Comparison of ENCODE assay signal across 17 cellular contexts in genomic region chr6:36519352-36519751, GRCh38. TPM values are rescaled to one million over a fixed set of nuclear protein-coding genes. Genes with fewer than 3 reads are reported as not detected.
DNase-seq lines count a peak whose midpoint lies in the region; ATAC-seq lines count a peak whose summit lies in the region.
"Had no signal": no experiment of that assay in that cellular context is flagged by ENCODE, and none has a peak within 500 bp of the region (broad histone marks: within the 10 kb centered on the region; RNA-seq: fewer than 3 reads in every experiment).

No MANE protein-coding gene starts in this region.

- H3K27ac Mint-ChIP-seq in activated naive CD4-positive, alpha-beta T cell treated with anti-CD3 and anti-CD28 coated beads, Interleukin-2, amount 50 U/mL, for 24 hours: peak overlapping the region; percentile 91
- H3K27ac Mint-ChIP-seq in activated naive CD8-positive, alpha-beta T cell treated with anti-CD3 and anti-CD28 coated beads for 36 hours: peak overlapping the region; percentile 20
- peak overlapping the region; percentile 7 for H3K27ac Mint-ChIP-seq in stimulated activated effector memory CD8-positive, alpha-beta T cell treated with anti-CD3 and anti-CD28 coated beads, Interleukin-12 subunit alpha, Interleukin-12 subunit beta, amount 100 ng/mL, for 72 hours
- H3K27ac Mint-ChIP-seq: memory B cell had no signal

- peaks cover 57% of the 10 kb centered on the region for H3K4me1 Mint-ChIP-seq in activated naive CD4-positive, alpha-beta T cell treated with anti-CD3 and anti-CD28 coated beads, Interleukin-2, amount 50 U/mL, for 24 hours
- H3K4me1 Mint-ChIP-seq in activated naive CD8-positive, alpha-beta T cell treated with anti-CD3 and anti-CD28 coated beads for 36 hours: peaks cover 56% of the 10 kb centered on the region
- H3K4me1 Mint-ChIP-seq in stimulated activated effector memory CD8-positive, alpha-beta T cell treated with anti-CD3 and anti-CD28 coated beads, Interleukin-12 subunit alpha, Interleukin-12 subunit beta, amount 100 ng/mL, for 72 hours: peaks cover 16% of the 10 kb centered on the region
- H3K4me1 Mint-ChIP-seq: nephron had no signal

- no peak for ATAC-seq in stimulated activated effector memory CD8-positive, alpha-beta T cell treated with anti-CD3 and anti-CD28 coated beads, Interleukin-12 subunit alpha, Interleukin-12 subunit beta, amount 100 ng/mL, for 72 hours
- ATAC-seq in GM19455 (IDR thresholded peaks at IDR 0.05; ENCODE audit: unreplicated experiment): no peak

- no peaks in the 10 kb centered on the region for H3K27me3 Mint-ChIP-seq in activated naive CD4-positive, alpha-beta T cell treated with anti-CD3 and anti-CD28 coated beads, Interleukin-2, amount 50 U/mL, for 24 hours
- no peaks in the 10 kb centered on the region for H3K27me3 Mint-ChIP-seq in activated naive CD8-positive, alpha-beta T cell treated with anti-CD3 and anti-CD28 coated beads for 36 hours
- H3K27me3 Mint-ChIP-seq: memory B cell had no signal

- no peak for DNase-seq in activated naive CD4-positive, alpha-beta T cell treated with anti-CD3 and anti-CD28 coated beads, Interleukin-2, amount 50 U/mL, for 16 hours
- peak; percentile 57 for DNase-seq in NCI-H2029 (lab: John Stamatoyannopoulos, UW)
- no peak for DNase-seq in activated naive CD8-positive, alpha-beta T cell treated with anti-CD3 and anti-CD28 coated beads for 36 hours
- no peak for DNase-seq in stimulated activated effector memory CD8-positive, alpha-beta T cell treated with anti-CD3 and anti-CD28 coated beads, Interleukin-12 subunit alpha, Interleukin-12 subunit beta, amount 100 ng/mL, for 72 hours (ENCODE audit: low spot score in 2 of 2)
- DNase-seq in amniotic stem cell (lab: John Stamatoyannopoulos, UW): no peak
- DNase-seq in NCI-H2171 (lab: John Stamatoyannopoulos, UW): no peak
- DNase-seq: activated CD4-positive, alpha-beta T cell treated with anti-CD3 and anti-CD28 coated beads, Interleukin-2, amount 50 U/mL, for 1 hour; Caco-2; dermis blood vessel endothelial cell; foreskin fibroblast; SHP77; stimulated activated CD4-positive, alpha-beta T cell treated with anti-CD3 and anti-CD28 coated beads, Interleukin-1b, Interleukin-23, amount 100 ng/mL, for 48 hours; upper lobe of left lung had no signal

- no peak overlapping the region for H3K4me3 Mint-ChIP-seq in activated naive CD4-positive, alpha-beta T cell treated with anti-CD3 and anti-CD28 coated beads, Interleukin-2, amount 50 U/mL, for 24 hours
- H3K4me3 Mint-ChIP-seq in activated naive CD8-positive, alpha-beta T cell treated with anti-CD3 and anti-CD28 coated beads for 36 hours: no peak overlapping the region
- no peak overlapping the region for H3K4me3 Mint-ChIP-seq in stimulated activated effector memory CD8-positive, alpha-beta T cell treated with anti-CD3 and anti-CD28 coated beads, Interleukin-12 subunit alpha, Interleukin-12 subunit beta, amount 100 ng/mL, for 72 hours
- H3K4me3 Mint-ChIP-seq: memory B cell, nephron had no signal

- H3K36me3 Mint-ChIP-seq in activated naive CD4-positive, alpha-beta T cell treated with anti-CD3 and anti-CD28 coated beads, Interleukin-2, amount 50 U/mL, for 24 hours: peaks cover 22% of the 10 kb centered on the region
- peaks cover 38% of the 10 kb centered on the region for H3K36me3 Mint-ChIP-seq in activated naive CD8-positive, alpha-beta T cell treated with anti-CD3 and anti-CD28 coated beads for 36 hours
- H3K36me3 Mint-ChIP-seq in stimulated activated effector memory CD8-positive, alpha-beta T cell treated with anti-CD3 and anti-CD28 coated beads, Interleukin-12 subunit alpha, Interleukin-12 subunit beta, amount 100 ng/mL, for 72 hours: peaks cover 95% of the 10 kb centered on the region

- no peaks in the 10 kb centered on the region for H3K9me3 Mint-ChIP-seq in activated naive CD4-positive, alpha-beta T cell treated with anti-CD3 and anti-CD28 coated beads, Interleukin-2, amount 50 U/mL, for 24 hours
- no peaks in the 10 kb centered on the region for H3K9me3 Mint-ChIP-seq in activated naive CD8-positive, alpha-beta T cell treated with anti-CD3 and anti-CD28 coated beads for 36 hours
- no peaks in the 10 kb centered on the region for H3K9me3 Mint-ChIP-seq in stimulated activated effector memory CD8-positive, alpha-beta T cell treated with anti-CD3 and anti-CD28 coated beads, Interleukin-12 subunit alpha, Interleukin-12 subunit beta, amount 100 ng/mL, for 72 hours
- H3K9me3 Mint-ChIP-seq: memory B cell, nephron had no signal

RNA-seq across cellular contexts. Expression of gene STK38, which starts 27.9 kb away (rescaled TPM):
- 10 to 100 TPM; 21.5 to 23.1 TPM for total RNA-seq in activated naive CD8-positive, alpha-beta T cell treated with anti-CD3 and anti-CD28 coated beads for 36 hours

Comparison
In these comparisons a context has a peak if more than half of its experiments do, and no peak if none do; other contexts are left out.
1. H3K27ac Mint-ChIP-seq: peak in every context shown above with its lines; median percentile 91 in activated naive CD4-positive, alpha-beta T cell treated with anti-CD3 and anti-CD28 coated beads, Interleukin-2, amount 50 U/mL, for 24 hours; 20 in activated naive CD8-positive, alpha-beta T cell treated with anti-CD3 and anti-CD28 coated beads for 36 hours; 7 in stimulated activated effector memory CD8-positive, alpha-beta T cell treated with anti-CD3 and anti-CD28 coated beads, Interleukin-12 subunit alpha, Interleukin-12 subunit beta, amount 100 ng/mL, for 72 hours.